ENCODE assay signal across 18 cellular contexts in the genomic region with DNA sequence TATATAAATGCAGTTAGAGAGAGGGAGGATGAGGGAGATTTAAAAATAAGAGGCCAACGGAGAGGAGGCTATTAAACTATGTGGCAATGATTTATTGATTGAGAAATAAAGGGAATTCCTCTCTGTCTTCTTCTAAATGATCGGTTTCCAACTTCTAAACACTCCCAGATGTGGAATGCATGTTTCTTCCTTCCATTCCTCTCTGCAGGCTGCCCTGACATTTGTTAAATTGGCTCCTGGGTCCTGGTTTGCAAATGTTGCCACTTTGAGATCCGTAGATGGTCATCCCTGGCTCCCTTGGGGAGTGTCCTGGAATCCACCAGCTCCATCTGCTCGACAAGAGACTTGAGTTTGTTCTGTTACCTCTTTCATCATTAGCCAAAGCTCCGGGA. TPM values are rescaled to one million over a fixed set of nuclear protein-coding genes. Genes with fewer than 3 reads are reported as not detected.
DNase-seq lines count a peak whose midpoint lies in the region; ATAC-seq lines count a peak whose summit lies in the region.
"Had no signal": no experiment of that assay in that cellular context is flagged by ENCODE, and none has a peak within 500 bp of the region (broad histone marks: within the 10 kb centered on the region; RNA-seq: fewer than 3 reads in every experiment).

No MANE protein-coding gene starts in this region.

- H3K36me3 Mint-ChIP-seq in T-helper 2 cell treated with Interferon-gamma antibody and Interleukin-4, amounts not matched to agents 5 μg/mL and 100 μg/mL, for 36 hours (ENCODE audit: low read depth): no peaks in the 10 kb centered on the region

- peaks cover 36% of the 10 kb centered on the region for H3K27me3 Mint-ChIP-seq in T-helper 2 cell treated with Interferon-gamma antibody and Interleukin-4, amounts not matched to agents 5 μg/mL and 100 μg/mL, for 36 hours (ENCODE audit: low read depth)

- intact Hi-C loops in left colon (cut with DNase I, micrococcal nuclease): no loop called here

- H3K27ac ChIP-seq in SJCRH30: no peak overlapping the region
- H3K27ac ChIP-seq: epithelial cell of prostate, right lobe of liver, RWPE1 had no signal

- H3K36me3 ChIP-seq in skeletal muscle satellite cell (ENCODE audit: insufficient read depth, low read length) (no peaks in the 10 kb centered on the region), SJCRH30 (no peaks in the 10 kb centered on the region)
- H3K36me3 ChIP-seq: right lobe of liver had no signal

- no peak overlapping the region for H3K4me3 Mint-ChIP-seq in T-helper 2 cell treated with Interferon-gamma antibody and Interleukin-4, amounts not matched to agents 5 μg/mL and 100 μg/mL, for 36 hours
- H3K4me3 Mint-ChIP-seq: activated CD4-positive, alpha-beta memory T cell treated with anti-CD3 and anti-CD28 coated beads, Interleukin-2, amount 10 ng/mL, durations not matched to agents 7 days and 5 days; IgD-negative memory B cell; stimulated activated naive CD8-positive, alpha-beta T cell treated with anti-CD3 and anti-CD28 coated beads, Interleukin-15, Interleukin-2, amounts not matched to agents 100 ng/mL and 50 ng/mL, for 24 hours had no signal

- H3K27me3 ChIP-seq in skeletal muscle satellite cell (ENCODE audit: control insufficient read depth, insufficient read depth, low read length) (peaks cover 9% of the 10 kb centered on the region), SJCRH30 (peaks cover 5% of the 10 kb centered on the region; the same call in 1 of the 2 replicates)
- H3K27me3 ChIP-seq: right lobe of liver had no signal

- ATAC-seq in GM19467 (IDR thresholded peaks at IDR 0.05; ENCODE audit: unreplicated experiment) (no peak), left colon (no peak)
- ATAC-seq: right lobe of liver had no signal

- peak overlapping the region; percentile 32 for H3K4me2 ChIP-seq in skeletal muscle satellite cell (ENCODE audit: low read length)

- H3K4me1 Mint-ChIP-seq in T-helper 2 cell treated with Interferon-gamma antibody and Interleukin-4, amounts not matched to agents 5 μg/mL and 100 μg/mL, for 36 hours (ENCODE audit: low read depth): peaks cover 2% of the 10 kb centered on the region
- H3K4me1 Mint-ChIP-seq: activated CD4-positive, alpha-beta memory T cell treated with anti-CD3 and anti-CD28 coated beads, Interleukin-2, amount 10 ng/mL, durations not matched to agents 7 days and 5 days had no signal

- no peak overlapping the region for H3K9ac ChIP-seq in skeletal muscle satellite cell (ENCODE audit: low read depth, low read length)

- H3K4me3 ChIP-seq in skeletal muscle satellite cell (ENCODE audit: low read length) (no peak overlapping the region), SJCRH30 (no peak overlapping the region)
- H3K4me3 ChIP-seq: right lobe of liver had no signal

- H3K9me3 Mint-ChIP-seq in T-helper 2 cell treated with Interferon-gamma antibody and Interleukin-4, amounts not matched to agents 5 μg/mL and 100 μg/mL, for 36 hours: no peaks in the 10 kb centered on the region
- H3K9me3 Mint-ChIP-seq: activated CD4-positive, alpha-beta memory T cell treated with anti-CD3 and anti-CD28 coated beads, Interleukin-2, amount 10 ng/mL, durations not matched to agents 7 days and 5 days; stimulated activated naive CD8-positive, alpha-beta T cell treated with anti-CD3 and anti-CD28 coated beads, Interleukin-15, Interleukin-2, amounts not matched to agents 100 ng/mL and 50 ng/mL, for 24 hours had no signal

- DNase-seq in DMS 273 treated with DMSO at 0.1 percent for 48 hours (lab: John Stamatoyannopoulos, UW): peak; percentile 8
- DNase-seq in amniotic stem cell (lab: John Stamatoyannopoulos, UW): peak; percentile 36
- DNase-seq in hepatic stellate cell (ENCODE audit: low spot score): peak; percentile 60
- DNase-seq in T-helper 2 cell treated with Interferon-gamma antibody and Interleukin-4, amounts not matched to agents 5 μg/mL and 100 μg/mL, for 36 hours (ENCODE audit: low spot score): no peak
- no peak for DNase-seq in SJCRH30
- no peak for DNase-seq in left colon
- DNase-seq: activated CD4-positive, alpha-beta memory T cell treated with anti-CD3 and anti-CD28 coated beads, Interleukin-2, amount 10 ng/mL, durations not matched to agents 7 days and 5 days; activated effector memory CD4-positive, alpha-beta T cell treated with anti-CD3 and anti-CD28 coated beads, Interleukin-2, amount 50 U/mL, for 16 hours; NCI-H146; NCI-H526 treated with DMSO at 0.1 percent for 48 hours; right lobe of liver; T1000 had no signal

- H3K27ac Mint-ChIP-seq in T-helper 2 cell treated with Interferon-gamma antibody and Interleukin-4, amounts not matched to agents 5 μg/mL and 100 μg/mL, for 36 hours: no peak overlapping the region
- H3K27ac Mint-ChIP-seq: activated CD4-positive, alpha-beta memory T cell treated with anti-CD3 and anti-CD28 coated beads, Interleukin-2, amount 10 ng/mL, durations not matched to agents 7 days and 5 days; IgD-negative memory B cell; stimulated activated naive CD8-positive, alpha-beta T cell treated with anti-CD3 and anti-CD28 coated beads, Interleukin-15, Interleukin-2, amounts not matched to agents 100 ng/mL and 50 ng/mL, for 24 hours had no signal

- no peaks in the 10 kb centered on the region for H3K9me3 ChIP-seq in skeletal muscle satellite cell (replicated peaks; ENCODE audit: low read length)
- no peaks in the 10 kb centered on the region for H3K9me3 ChIP-seq in SJCRH30 (replicated peaks)
- H3K9me3 ChIP-seq: right lobe of liver had no signal

- peaks cover 18% of the 10 kb centered on the region for H3K4me1 ChIP-seq in skeletal muscle satellite cell (ENCODE audit: control insufficient read depth, insufficient read depth, low read length)
- no peaks in the 10 kb centered on the region for H3K4me1 ChIP-seq in SJCRH30
- H3K4me1 ChIP-seq: right lobe of liver had no signal

RNA-seq across cellular contexts. Expression of a gene that starts 10.3 kb away (rescaled TPM):
- total RNA-seq in skeletal muscle satellite cell (2012; rRNA removed): 12.9 and 33.9 TPM in 2 replicates
- 50.6 and 53.9 TPM in 2 replicates for total RNA-seq in SJCRH30 (2014; rRNA removed; shearing (Covaris generic))
- total RNA-seq in left colon: 10 to 100 TPM; 14.4 to 16.6 TPM

Comparison
In these comparisons a context has a peak if more than half of its experiments do, and no peak if none do; other contexts are left out.
1. DNase-seq: peak in DMS 273 treated with DMSO at 0.1 percent for 48 hours (single experiment), amniotic stem cell (single experiment) and hepatic stellate cell (single experiment); none in T-helper 2 cell treated with Interferon-gamma antibody and Interleukin-4, amounts not matched to agents 5 μg/mL and 100 μg/mL, for 36 hours (single experiment), SJCRH30 (0 of 2) and left colon (0 of 2).